ENCODE assay signal across 8 cellular contexts in the genomic region with DNA sequence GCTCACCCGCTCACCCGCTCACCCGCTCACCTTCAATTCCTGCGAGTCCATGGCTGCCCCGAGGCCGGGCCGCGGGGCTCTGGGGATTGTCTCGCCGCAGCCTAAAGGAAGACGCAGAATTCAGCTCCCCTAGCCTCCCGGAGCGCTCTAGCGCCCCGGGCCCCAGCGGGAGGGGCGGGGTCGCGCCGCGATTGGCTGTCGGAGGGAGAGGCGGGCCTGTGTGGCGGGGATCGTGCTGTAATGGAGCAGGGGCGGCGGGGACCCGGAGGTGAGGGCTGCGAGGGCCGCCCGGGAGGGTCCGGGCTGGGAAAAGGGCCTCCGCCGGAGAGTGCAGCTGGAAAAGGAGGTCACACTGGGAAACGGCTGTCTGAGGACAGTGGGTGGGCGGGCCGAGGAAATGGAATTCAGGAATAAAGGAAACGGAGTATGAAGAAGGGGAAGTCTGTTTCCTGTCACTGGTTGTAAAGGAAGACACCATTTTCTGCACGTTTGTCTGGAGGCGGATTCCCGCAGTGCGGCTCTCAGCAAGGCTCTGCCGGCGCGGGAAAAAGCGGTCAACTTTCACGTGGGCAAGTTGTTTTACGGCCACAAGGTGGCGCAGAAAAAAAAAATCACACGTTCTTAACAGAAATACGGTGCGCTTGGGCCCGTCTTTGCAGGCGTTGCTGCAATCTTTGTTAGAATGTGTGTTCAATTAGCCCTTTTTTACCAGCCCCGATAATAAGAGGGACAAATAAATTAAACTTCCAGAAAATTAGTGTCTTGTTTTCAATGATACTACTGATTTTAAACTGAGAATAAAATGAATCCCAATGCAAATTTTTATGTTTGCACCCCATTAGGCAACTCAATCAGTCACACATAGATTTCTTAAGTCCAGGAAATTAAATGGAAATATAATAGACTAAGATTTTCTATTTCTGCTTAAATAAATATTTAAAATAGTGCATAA. TPM values are rescaled to one million over a fixed set of nuclear protein-coding genes. Genes with fewer than 3 reads are reported as not detected.
DNase-seq lines count a peak whose midpoint lies in the region; ATAC-seq and TF ChIP-seq lines count a peak whose summit lies in the region.

A gene (minus strand): TSS at position 122 of the 952 bp plus-strand sequence. CDS start 71 bp downstream, at position 51.

- no peaks in the 10 kb centered on the region for H3K9me3 Mint-ChIP-seq in activated B cell treated with CpG ODN at 0.5 μM for 24 hours

- peak within 1 kb of the TSS; percentile 66 to 90 (median 86) for H3K27ac ChIP-seq in spleen

- in situ Hi-C loops in GM18951 (cut with MboI; ENCODE audit: low sequenced_read_pairs, unreplicated experiment), result no loop called here

- H3K27ac Mint-ChIP-seq in activated B cell treated with CpG ODN at 0.5 μM for 24 hours, result peak within 1 kb of the TSS; percentile 56

- H3K4me3 ChIP-seq in spleen, result peak within 1 kb of the TSS; percentile 40 to 83 (median 66)

- H3K4me1 Mint-ChIP-seq in activated B cell treated with CpG ODN at 0.5 μM for 24 hours, result peaks cover 11% of the 10 kb centered on the region

- H3K27me3 Mint-ChIP-seq in activated B cell treated with CpG ODN at 0.5 μM for 24 hours, result no peaks in the 10 kb centered on the region

- intact Hi-C loops in activated B cell treated with CpG ODN at 0.5 μM for 24 hours (cut with micrococcal nuclease) (loop anchor here (1.0 to 10.0 kb wide), 10 partner anchors 80 to 1189 kb away; a partner anchor contains a TSS), spleen (cut with DNase I; ENCODE audit: low total_unique reads) (loop anchor here (5.0 kb wide), 1 partner anchor 173 kb away; a partner anchor contains a TSS)

- POLR2A ChIA-PET in activated B cell treated with CpG ODN at 0.5 μM for 24 hours (lab: Charles Lee), result interaction anchor here (0.6 to 1.3 kb wide), 4 partner anchors 9 to 937 kb away, joined by 3 to 5 read pairs (median 4); a partner anchor contains a TSS

- peak; percentile 82 for TF ChIP-seq POLR2A in GM18951 (IDR thresholded peaks at IDR 0.05; ENCODE audit: extremely low read depth, insufficient read depth, insufficient read length)
- peak in 1 of 3 donors; percentile 55 for TF ChIP-seq POLR2A in spleen (IDR thresholded peaks at IDR 0.05)

- DNase-seq in AG09319 (ENCODE audit: extremely low read depth, low read depth) (peak; percentile 83), NCI-H345 (lab: John Stamatoyannopoulos, UW) (peak; percentile 96), activated B cell treated with CpG ODN at 0.5 μM for 24 hours (peak; percentile 92), inferior parietal cortex (ENCODE audit: extremely low spot score) (peak; percentile 96), spleen (peak; percentile 98)
- DNase-seq in central memory CD4-positive, alpha-beta T cell, result peak; percentile 93

- peak; percentile 97 for ATAC-seq in HG03196 (IDR thresholded peaks at IDR 0.05; ENCODE audit: unreplicated experiment)
- peak; percentile 96 for ATAC-seq in activated B cell treated with CpG ODN at 0.5 μM for 24 hours (ENCODE audit: low read depth)

- CTCF ChIA-PET in activated B cell treated with CpG ODN at 0.5 μM for 24 hours (lab: Charles Lee), result interaction anchor here (1.1 to 1.7 kb wide), 4 partner anchors 9 to 174 kb away, joined by 6 to 9 read pairs (median 8); a partner anchor contains a TSS

- peaks cover 7% of the 10 kb centered on the region for H3K36me3 Mint-ChIP-seq in activated B cell treated with CpG ODN at 0.5 μM for 24 hours (ENCODE audit: low read depth)

- no peak within 1 kb of the TSS for H3K4me3 Mint-ChIP-seq in activated B cell treated with CpG ODN at 0.5 μM for 24 hours

- WGBS in spleen, 5 donors, result 0 to 1% (median 0%) methylated on average over 34 to 55 of the region's 55 CpGs

- peaks cover 13 to 52% (median 40%) of the 10 kb centered on the region in 6 donors for H3K4me1 ChIP-seq in spleen

- no peaks in the 10 kb centered on the region for H3K27me3 ChIP-seq in spleen (replicated peaks in 1 of 7)

- H3K9me3 ChIP-seq in spleen, result no peaks in the 10 kb centered on the region

- TF ChIP-seq CTCF in AG09319 (IDR thresholded peaks at IDR 0.05; ENCODE audit: low read depth, low read length) (peak; percentile 75), activated B cell treated with CpG ODN at 0.5 μM for 24 hours (IDR thresholded peaks at IDR 0.05) (no peak), spleen (IDR thresholded peaks at IDR 0.05 in 8 of 11, conservative IDR thresholded peaks at IDR 0.05 in 3 of 11) (peak; percentile 73 to 91 (median 88))

- H3K36me3 ChIP-seq in spleen, result peaks cover 0 to 5% (median 2%) of the 10 kb centered on the region in 6 donors

RNA-seq across cellular contexts. Expression of the gene that starts here (rescaled TPM):
- 24.9 and 29.2 TPM in 2 replicates for total RNA-seq in activated B cell treated with CpG ODN at 0.5 μM for 24 hours
- total RNA-seq in spleen, result 10 to 100 TPM; 20.2 to 42.2 (median 29.6) TPM
- 1 to 10 TPM; 4.3 to 7.1 (median 5.5) TPM for polyA plus RNA-seq in spleen

Comparison
In these comparisons a context has a peak if more than half of its experiments do, and no peak if none do; other contexts are left out.
1. Peak in every context shown above with its lines: DNase-seq, ATAC-seq, H3K4me3 ChIP-seq and H3K27ac ChIP-seq.